ENCODE assay signal across 10 cellular contexts in genomic region chr5:125073090-125073489, GRCh38.
"Had no signal": no experiment of that assay in that cellular context is flagged by ENCODE, and none has a peak within 500 bp of the region (broad histone marks: within the 10 kb centered on the region; RNA-seq: fewer than 3 reads in every experiment).

No MANE protein-coding gene starts in this region.

- ATAC-seq: HepG2 had no signal

- H3K27me3 Mint-ChIP-seq: IgD-negative memory B cell had no signal

- H3K4me3 ChIP-seq: GM23248, HAP-1 had no signal

- DNase-seq: GM23248, GOT3, H7, HFFc6, KBM-7 had no signal

- H3K27ac Mint-ChIP-seq: HFFc6, IgD-negative memory B cell had no signal

- H3K4me1 ChIP-seq: HAP-1 had no signal

- H3K4me1 Mint-ChIP-seq: IgD-negative memory B cell had no signal

- H3K36me3 ChIP-seq: HAP-1 had no signal

- H3K36me3 Mint-ChIP-seq: IgD-negative memory B cell had no signal

- H3K4me2 ChIP-seq: KMS-11 had no signal

- H3K27ac ChIP-seq: GM23248, HL-60, KMS-11 had no signal

- H2AFZ ChIP-seq: GM23248 had no signal

- H3K9ac ChIP-seq: GM23248, KMS-11 had no signal

- H3K4me3 Mint-ChIP-seq: HFFc6 had no signal
